In the genomic region with DNA sequence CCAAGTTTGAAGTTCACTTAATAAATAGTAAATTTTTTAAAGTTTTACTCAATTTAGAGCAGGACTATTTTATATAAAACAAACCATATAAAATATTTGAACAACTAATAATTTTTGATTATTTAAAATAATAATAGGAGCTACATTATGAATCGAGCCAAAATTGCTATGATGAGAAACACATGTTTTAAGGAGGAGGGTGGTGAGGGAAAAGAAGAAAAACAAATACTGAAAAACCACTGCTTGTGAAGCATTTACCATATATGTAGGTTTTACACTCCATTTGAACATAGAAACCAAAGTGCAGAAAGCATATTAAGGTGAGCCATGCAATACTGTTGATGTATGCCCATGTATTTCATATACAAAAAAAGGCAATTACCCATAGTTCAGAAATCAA, we compare ENCODE assay signal across 16 cellular contexts.
"Had no signal": no experiment of that assay in that cellular context is flagged by ENCODE, and none has a peak within 500 bp of the region (broad histone marks: within the 10 kb centered on the region; RNA-seq: fewer than 3 reads in every experiment).

No MANE protein-coding gene starts in this region.

- H3K9me3 ChIP-seq: adrenal gland, mucosa of descending colon, ovary, psoas muscle, upper lobe of right lung had no signal

- H3K27me3 ChIP-seq: adrenal gland, ovary, upper lobe of right lung had no signal

- H3K36me3 ChIP-seq: adrenal gland, ovary, upper lobe of right lung had no signal

- DNase-seq: activated CD4-positive, alpha-beta T cell treated with anti-CD3 and anti-CD28 coated beads for 48 hours; activated CD4-positive, CD25-positive, alpha-beta regulatory T cell; activated CD8-positive, alpha-beta memory T cell treated with anti-CD3 and anti-CD28 coated beads, Interleukin-2, amount 50 U/mL, for 4 hours; activated gamma-delta T cell; activated T-cell treated with anti-CD3 and anti-CD28 coated beads, Interleukin-2, amount 50 U/mL, for 48 hours; adrenal gland; erythroblast; mesenchymal stem cell; mucosa of descending colon; naive thymus-derived CD4-positive, alpha-beta T cell; ovary; psoas muscle; right cardiac atrium; stimulated activated CD4-positive, alpha-beta T cell treated with anti-CD3 and anti-CD28 coated beads, Interleukin-4, amount 100 ng/mL, for 24 hours; upper lobe of right lung had no signal

- ATAC-seq: mucosa of descending colon; naive thymus-derived CD4-positive, alpha-beta T cell; psoas muscle; right cardiac atrium; stimulated activated effector memory CD8-positive, alpha-beta T cell treated with anti-CD3 and anti-CD28 coated beads, Interleukin-12 subunit alpha, Interleukin-12 subunit beta, amount 100 ng/mL, for 72 hours; upper lobe of right lung had no signal

- H3K27ac ChIP-seq: adrenal gland, ovary, psoas muscle, upper lobe of right lung had no signal

- H3K4me3 ChIP-seq: adrenal gland, mucosa of descending colon, ovary, psoas muscle, upper lobe of right lung had no signal

- H3K4me1 ChIP-seq: adrenal gland, psoas muscle, upper lobe of right lung had no signal
